ENCODE assay signal across 18 cellular contexts in the genomic region with DNA sequence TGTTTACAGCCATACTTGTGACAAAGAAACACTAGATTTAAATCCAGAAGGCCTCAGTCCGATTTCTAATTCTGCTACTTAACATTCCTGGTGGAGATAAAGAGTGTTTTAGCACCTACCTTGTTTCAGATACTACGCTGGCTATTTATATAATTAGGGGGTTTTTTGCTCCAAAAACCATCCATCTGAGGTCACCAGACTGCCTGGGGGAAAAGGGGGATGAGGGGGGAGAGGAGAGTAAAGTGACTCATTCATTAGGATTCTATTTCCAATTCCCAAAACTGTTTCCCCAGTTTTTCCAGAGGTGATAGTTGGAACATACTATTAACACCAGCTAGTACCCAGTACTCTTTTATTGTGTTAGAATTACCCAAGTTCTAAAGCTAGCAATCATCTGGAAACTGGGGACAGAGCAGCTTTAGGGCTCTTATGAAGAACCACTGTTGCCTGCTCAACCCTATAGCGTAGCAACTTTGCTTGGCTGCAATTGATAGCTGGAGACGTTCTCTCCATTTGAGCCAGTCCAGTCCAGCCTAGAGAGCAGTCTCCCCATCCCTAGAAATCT. TPM values are rescaled to one million over a fixed set of nuclear protein-coding genes. Genes with fewer than 3 reads are reported as not detected.
"Had no signal": no experiment of that assay in that cellular context is flagged by ENCODE, and none has a peak within 500 bp of the region (broad histone marks: within the 10 kb centered on the region; RNA-seq: fewer than 3 reads in every experiment).

No MANE protein-coding gene starts in this region.

- H3K9me3 Mint-ChIP-seq: activated B cell treated with CpG ODN at 0.5 μM for 24 hours; activated CD4-positive, alpha-beta T cell treated with anti-CD3 and anti-CD28 coated beads, Interleukin-2, amount 10 ng/mL, durations not matched to agents 24 days and 14 days; activated naive CD4-positive, alpha-beta T cell treated with anti-CD3 and anti-CD28 coated beads, Interleukin-2, amount 10 ng/mL, durations not matched to agents 7 days and 5 days; central memory CD8-positive, alpha-beta T cell; naive B cell; stimulated activated naive CD8-positive, alpha-beta T cell treated with anti-CD3 and anti-CD28 coated beads, Interleukin-15, amount 100 ng/mL, for 72 hours had no signal

- H3K27ac Mint-ChIP-seq: activated B cell treated with CpG ODN at 0.5 μM for 24 hours; activated CD4-positive, alpha-beta T cell treated with anti-CD3 and anti-CD28 coated beads, Interleukin-2, amount 10 ng/mL, durations not matched to agents 24 days and 14 days; activated naive CD4-positive, alpha-beta T cell treated with anti-CD3 and anti-CD28 coated beads, Interleukin-2, amount 10 ng/mL, durations not matched to agents 7 days and 5 days; stimulated activated naive CD8-positive, alpha-beta T cell treated with anti-CD3 and anti-CD28 coated beads, Interleukin-15, amount 100 ng/mL, for 72 hours had no signal

- H3K9me3 ChIP-seq: adrenal gland, body of pancreas had no signal

- DNase-seq: activated B cell treated with CpG ODN at 0.5 μM for 24 hours; activated CD4-positive, alpha-beta T cell treated with anti-CD3 and anti-CD28 coated beads, Interleukin-2, amount 10 ng/mL, durations not matched to agents 24 days and 14 days; activated naive CD4-positive, alpha-beta T cell treated with anti-CD3 and anti-CD28 coated beads, Interleukin-2, amount 10 ng/mL, durations not matched to agents 7 days and 5 days; effector memory CD4-positive, alpha-beta T cell; head of caudate nucleus; left cardiac atrium; naive B cell; stimulated activated CD4-positive, alpha-beta T cell treated with anti-CD3 and anti-CD28 coated beads, Interleukin-4, amount 100 ng/mL, for 24 hours; stimulated activated naive CD8-positive, alpha-beta T cell treated with anti-CD3 and anti-CD28 coated beads, Interleukin-15, amount 100 ng/mL, for 72 hours had no signal

- ATAC-seq: body of pancreas; stimulated activated naive CD8-positive, alpha-beta T cell treated with anti-CD3 and anti-CD28 coated beads, Interleukin-15, amount 100 ng/mL, for 72 hours had no signal

- H3K4me1 ChIP-seq: parathyroid adenoma had no signal

- H3K27ac ChIP-seq: body of pancreas, epithelial cell of prostate, parathyroid adenoma had no signal

- H3K27me3 ChIP-seq: adrenal gland, body of pancreas had no signal

- H3K4me3 ChIP-seq: adrenal gland, body of pancreas, lung had no signal

- H3K27me3 Mint-ChIP-seq: activated B cell treated with CpG ODN at 0.5 μM for 24 hours; activated CD4-positive, alpha-beta T cell treated with anti-CD3 and anti-CD28 coated beads, Interleukin-2, amount 10 ng/mL, durations not matched to agents 24 days and 14 days; activated naive CD4-positive, alpha-beta T cell treated with anti-CD3 and anti-CD28 coated beads, Interleukin-2, amount 10 ng/mL, durations not matched to agents 7 days and 5 days; central memory CD8-positive, alpha-beta T cell; naive B cell; stimulated activated naive CD8-positive, alpha-beta T cell treated with anti-CD3 and anti-CD28 coated beads, Interleukin-15, amount 100 ng/mL, for 72 hours had no signal

- H3K4me3 Mint-ChIP-seq: activated B cell treated with CpG ODN at 0.5 μM for 24 hours; activated CD4-positive, alpha-beta T cell treated with anti-CD3 and anti-CD28 coated beads, Interleukin-2, amount 10 ng/mL, durations not matched to agents 24 days and 14 days; activated naive CD4-positive, alpha-beta T cell treated with anti-CD3 and anti-CD28 coated beads, Interleukin-2, amount 10 ng/mL, durations not matched to agents 7 days and 5 days; central memory CD8-positive, alpha-beta T cell; stimulated activated naive CD8-positive, alpha-beta T cell treated with anti-CD3 and anti-CD28 coated beads, Interleukin-15, amount 100 ng/mL, for 72 hours had no signal

RNA-seq across cellular contexts. Expression of a gene that starts 14.7 kb away (rescaled TPM):
- total RNA-seq: skeletal muscle tissue had no signal

RNA-seq across cellular contexts. Expression of a gene that starts 39.1 kb away (rescaled TPM):
- total RNA-seq: activated B cell treated with CpG ODN at 0.5 μM for 24 hours; activated CD4-positive, alpha-beta T cell treated with anti-CD3 and anti-CD28 coated beads, Interleukin-2, amount 10 ng/mL, durations not matched to agents 24 days and 14 days; adrenal gland; body of pancreas; fibroblast of villous mesenchyme; left cardiac atrium; lung; skeletal muscle tissue; T-helper 1 cell treated with Interleukin-12 subunit alpha and Interleukin-12 subunit beta and Interleukin-4 antibody, amounts not matched to agents 30 ng/mL and 1 ng/mL, for 36 hours had no signal
- polyA plus RNA-seq: adrenal gland, lung had no signal
